ENCODE assay signal across 2 cellular contexts in the genomic region with DNA sequence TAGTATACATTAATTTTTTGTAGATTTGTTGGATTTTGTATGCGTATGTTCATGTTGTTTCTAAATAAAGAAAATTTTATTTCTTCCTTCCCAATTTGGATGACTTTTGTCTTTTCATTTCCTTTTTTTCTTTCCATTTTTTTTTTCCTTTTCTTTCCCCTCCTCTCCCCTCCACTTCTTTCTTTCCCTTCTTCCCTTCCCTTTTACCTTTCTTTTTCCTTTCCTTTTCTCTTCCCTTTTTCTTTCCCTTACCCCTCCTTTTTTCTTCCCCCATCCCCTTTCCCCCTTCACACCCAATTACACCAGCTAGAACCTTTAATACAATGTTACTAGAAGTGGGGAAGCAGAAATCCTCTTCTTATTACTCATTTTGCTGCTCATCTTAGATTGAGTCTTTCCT.
A peak's percentile ranks its signal among the peaks of the same experiment; 100 is the strongest.
TF ChIP-seq lines count a peak whose summit lies in the region.

No MANE protein-coding gene starts in this region.

TF ChIP-seq in HepG2, 621 proteins besides CTCF, POLR2A, EP300 and RAD21:
- TF ChIP-seq, protein P1, sequence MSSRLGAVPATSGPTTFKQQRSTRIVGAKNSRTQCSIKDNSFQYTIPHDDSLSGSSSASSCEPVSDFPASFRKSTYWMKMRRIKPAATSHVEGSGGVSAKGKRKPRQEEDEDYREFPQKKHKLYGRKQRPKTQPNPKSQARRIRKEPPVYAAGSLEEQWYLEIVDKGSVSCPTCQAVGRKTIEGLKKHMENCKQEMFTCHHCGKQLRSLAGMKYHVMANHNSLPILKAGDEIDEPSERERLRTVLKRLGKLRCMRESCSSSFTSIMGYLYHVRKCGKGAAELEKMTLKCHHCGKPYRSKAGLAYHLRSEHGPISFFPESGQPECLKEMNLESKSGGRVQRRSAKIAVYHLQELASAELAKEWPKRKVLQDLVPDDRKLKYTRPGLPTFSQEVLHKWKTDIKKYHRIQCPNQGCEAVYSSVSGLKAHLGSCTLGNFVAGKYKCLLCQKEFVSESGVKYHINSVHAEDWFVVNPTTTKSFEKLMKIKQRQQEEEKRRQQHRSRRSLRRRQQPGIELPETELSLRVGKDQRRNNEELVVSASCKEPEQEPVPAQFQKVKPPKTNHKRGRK (CRISPR knock-in tag; IDR thresholded peaks at IDR 0.05): peak; percentile 88; the same call in 1 of the 2 replicates
- no peak for TF ChIP-seq SP2 (CRISPR knock-in tag; IDR thresholded peaks at IDR 0.05)

TF ChIP-seq in endothelial cell of umbilical vein, 7 proteins besides CTCF, POLR2A, EP300 and RAD21:
- TF ChIP-seq GATA2 (IDR thresholded peaks at IDR 0.05; ENCODE audit: insufficient read depth, insufficient read length, low read depth, low read length) (no peak), JUN (IDR thresholded peaks at IDR 0.05; ENCODE audit: borderline replicate concordance, insufficient read depth, insufficient read length, low read depth) (no peak), EZH2 (IDR thresholded peaks at IDR 0.05; ENCODE audit: borderline replicate concordance, low read depth, low read length, severe bottlenecking) (no peak), FOS (IDR thresholded peaks at IDR 0.05; ENCODE audit: borderline replicate concordance, insufficient read depth, low read length) (no peak), POLR2AphosphoS5 (IDR thresholded peaks at IDR 0.05; ENCODE audit: insufficient read depth, low read depth, low read length) (no peak), MYC (IDR thresholded peaks at IDR 0.05; ENCODE audit: low read depth, low read length) (no peak)
- TF ChIP-seq, protein P2, sequence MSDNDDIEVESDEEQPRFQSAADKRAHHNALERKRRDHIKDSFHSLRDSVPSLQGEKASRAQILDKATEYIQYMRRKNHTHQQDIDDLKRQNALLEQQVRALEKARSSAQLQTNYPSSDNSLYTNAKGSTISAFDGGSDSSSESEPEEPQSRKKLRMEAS (IDR thresholded peaks at IDR 0.05; ENCODE audit: insufficient read depth, insufficient read length): no peak
